13 cellular contexts compared by ENCODE assay signal in the genomic region with DNA sequence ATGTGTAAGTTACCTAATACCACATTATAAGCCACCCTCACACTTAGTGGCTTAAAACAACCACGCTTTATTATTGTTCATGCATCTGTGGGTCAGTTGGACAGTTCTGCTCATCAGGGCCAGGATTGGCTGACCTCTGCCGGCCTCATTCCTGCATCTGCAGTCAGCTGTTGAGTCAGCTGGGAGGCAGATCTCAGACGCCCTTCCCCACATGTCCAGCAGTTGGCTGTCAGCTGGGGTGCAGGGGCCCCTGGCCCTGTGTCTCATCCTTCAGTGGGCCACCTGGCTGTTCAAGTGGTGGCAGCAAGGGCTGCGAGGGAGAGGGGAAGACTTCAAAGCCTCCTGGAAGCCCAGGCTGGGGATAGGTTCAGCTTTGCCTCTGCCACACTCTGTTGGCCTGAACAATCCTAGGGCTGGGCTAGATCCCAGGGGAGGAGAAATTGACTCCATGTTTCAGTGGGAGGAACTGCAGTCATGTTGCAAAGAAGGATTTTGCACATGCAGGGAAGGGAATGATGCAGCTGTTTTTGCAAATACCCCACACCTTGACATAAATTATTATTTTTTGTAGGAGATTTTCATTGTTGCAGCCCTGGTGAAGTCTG. TPM values are rescaled to one million over a fixed set of nuclear protein-coding genes. Genes with fewer than 3 reads are reported as not detected.
DNase-seq lines count a peak whose midpoint lies in the region; ATAC-seq lines count a peak whose summit lies in the region.
"Had no signal": no experiment of that assay in that cellular context is flagged by ENCODE, and none has a peak within 500 bp of the region (broad histone marks: within the 10 kb centered on the region; RNA-seq: fewer than 3 reads in every experiment).

No MANE protein-coding gene starts in this region.

- no peaks in the 10 kb centered on the region for H3K27me3 ChIP-seq in mesendoderm (ENCODE audit: insufficient read depth, low read length, poor library complexity)
- H3K27me3 ChIP-seq: ascending aorta had no signal

- H3K4me3 ChIP-seq in mesendoderm (ENCODE audit: low read length): no peak overlapping the region
- H3K4me3 ChIP-seq: ascending aorta had no signal

- peak; percentile 23 for DNase-seq in ACHN
- peak; percentile 87 for DNase-seq in LHCN-M2 (ENCODE audit: low read depth)
- DNase-seq in epithelial cell of prostate (ENCODE audit: low read depth, low spot score): no peak
- peak; percentile 44 for DNase-seq in mesendoderm
- no peak for DNase-seq in pons (ENCODE audit: low spot score)
- DNase-seq in NCI-H748 treated with DMSO at 0.1 percent for 48 hours (lab: John Stamatoyannopoulos, UW): no peak
- DNase-seq: activated CD4-positive, alpha-beta T cell treated with anti-CD3 and anti-CD28 coated beads for 1 hour; DMS53 had no signal

- H3K9ac ChIP-seq in mesendoderm (ENCODE audit: low read length): no peak overlapping the region

- WGBS in mesendoderm (ENCODE audit: extremely low coverage, insufficient coverage, low lambda C conversion rate): no CpG with 5 or more reads among the region's 4 CpGs

- H2BK120ac ChIP-seq in mesendoderm (ENCODE audit: low read depth, low read length): no peak overlapping the region

- no peak overlapping the region for H4K8ac ChIP-seq in mesendoderm (ENCODE audit: low read depth, low read length)

- H3K27ac ChIP-seq in epithelial cell of prostate (peak overlapping the region; percentile 60), mesendoderm (ENCODE audit: low read depth, low read length) (no peak overlapping the region)

- H2AK5ac ChIP-seq in mesendoderm (ENCODE audit: low read length): no peak overlapping the region

- H3K4me1 ChIP-seq in mesendoderm (ENCODE audit: control insufficient read depth, low read depth, low read length): no peaks in the 10 kb centered on the region

- peaks cover 10% of the 10 kb centered on the region for H3K79me1 ChIP-seq in mesendoderm (ENCODE audit: low read length)

- H2BK15ac ChIP-seq in mesendoderm (replicated peaks; ENCODE audit: low read depth): no peak overlapping the region

- peaks cover 35% of the 10 kb centered on the region for H3K36me3 ChIP-seq in mesendoderm (ENCODE audit: control insufficient read depth, insufficient read depth, low read length)

- ATAC-seq in HG03439 (IDR thresholded peaks at IDR 0.05; ENCODE audit: unreplicated experiment) (no peak), GM19467 (IDR thresholded peaks at IDR 0.05; ENCODE audit: unreplicated experiment) (no peak)

- no peak overlapping the region for H3K4ac ChIP-seq in mesendoderm (ENCODE audit: low read depth, low read length)

- H3K18ac ChIP-seq in mesendoderm (ENCODE audit: low read length): no peak overlapping the region

- H3K23ac ChIP-seq in mesendoderm (ENCODE audit: low read length): no peak overlapping the region

- no peaks in the 10 kb centered on the region for H3K79me2 ChIP-seq in mesendoderm (ENCODE audit: control insufficient read depth, insufficient read depth, low read length)

- in situ Hi-C loops in ACHN (cut with HindIII; ENCODE audit: low pct_ligation_motif_present, low pct_unique_long_range_greater_than_20kb, low sequenced_read_pairs): no loop called here

- H4K5ac ChIP-seq in mesendoderm (ENCODE audit: low read length): no peak overlapping the region

- no peak overlapping the region for H3K56ac ChIP-seq in mesendoderm (ENCODE audit: low read length)

- H2BK5ac ChIP-seq in mesendoderm (ENCODE audit: low read length): no peak overlapping the region

- H3K4me2 ChIP-seq in mesendoderm (ENCODE audit: low read length): no peak overlapping the region

RNA-seq across cellular contexts. Expression of gene TACR2, which starts 33.1 kb away (rescaled TPM):
- 0.29 TPM in 1 of 2 replicates, not detected in the other for total RNA-seq in LHCN-M2 (2014; rRNA removed)
- polyA plus RNA-seq in LHCN-M2 (2012): 0.77 TPM
- 0.01 TPM for polyA plus RNA-seq in mesendoderm (2013, experiment 1 of 2)
- 0.03 TPM for polyA plus RNA-seq in mesendoderm (2013, experiment 2 of 2)
- total RNA-seq: ascending aorta, MCF 10A, OCI-LY7 had no signal

Comparison
In these comparisons a context has a peak if more than half of its experiments do, and no peak if none do; other contexts are left out.
1. DNase-seq: peak in ACHN (single experiment), LHCN-M2 (single experiment) and mesendoderm (single experiment); none in epithelial cell of prostate (single experiment), pons (single experiment) and NCI-H748 treated with DMSO at 0.1 percent for 48 hours (single experiment).